In genomic region chr21:14878971-14879370, GRCh38 we compare ENCODE assay signal across 1 cellular context.
TF ChIP-seq lines count a peak whose summit lies in the region.

No MANE protein-coding gene starts in this region.

TF ChIP-seq in HepG2, 621 proteins besides CTCF, POLR2A, EP300 and RAD21 (continued from another document and continues in another):
- no peak for TF ChIP-seq ZNF646 (CRISPR knock-in tag; IDR thresholded peaks at IDR 0.05)
- TF ChIP-seq ZBTB21 (CRISPR knock-in tag; IDR thresholded peaks at IDR 0.05), result 0 out of 2 replicates have a peak, but pooled peaks have one; percentile 43
- TF ChIP-seq ZMYM2 (CRISPR knock-in tag; IDR thresholded peaks at IDR 0.05), result no peak
- TF ChIP-seq FOXA1 (IDR thresholded peaks at IDR 0.05), result peak; percentile 97
- peak; percentile 96 for TF ChIP-seq FOXA1 (CRISPR knock-in tag; IDR thresholded peaks at IDR 0.05)
- TF ChIP-seq TCF7L2 (IDR thresholded peaks at IDR 0.05; ENCODE audit: low read depth, low read length), result no peak
- no peak for TF ChIP-seq ZNF773 (CRISPR knock-in tag; IDR thresholded peaks at IDR 0.05; ENCODE audit: borderline replicate concordance)
- TF ChIP-seq ARID2 (CRISPR knock-in tag; IDR thresholded peaks at IDR 0.05; ENCODE audit: borderline replicate concordance), result no peak
- TF ChIP-seq DBP (CRISPR knock-in tag; IDR thresholded peaks at IDR 0.05; ENCODE audit: not compliant biosample characterization), result no peak
- TF ChIP-seq SRSF4 (IDR thresholded peaks at IDR 0.05; ENCODE audit: low read depth, low read length, poor library complexity, severe bottlenecking), result no peak
- TF ChIP-seq ZNF577 (CRISPR knock-in tag; IDR thresholded peaks at IDR 0.05; ENCODE audit: borderline replicate concordance, low read depth), result no peak
- 0 out of 2 replicates have a peak, but pooled peaks have one; percentile 56 for TF ChIP-seq ZNF264 (CRISPR knock-in tag; IDR thresholded peaks at IDR 0.05)
- TF ChIP-seq XRCC5 (optimal IDR thresholded peaks at IDR 0.05; ENCODE audit: low read length), result no peak
- TF ChIP-seq ZSCAN30 (CRISPR knock-in tag; IDR thresholded peaks at IDR 0.05), result no peak
- TF ChIP-seq ISX (CRISPR knock-in tag; conservative IDR thresholded peaks at IDR 0.05), result no peak
- TF ChIP-seq BRD4 (CRISPR knock-in tag; IDR thresholded peaks at IDR 0.05), result no peak
- no peak for TF ChIP-seq U2AF1 (optimal IDR thresholded peaks at IDR 0.05; ENCODE audit: low read depth, low read length)
- TF ChIP-seq IRF1 (CRISPR knock-in tag; IDR thresholded peaks at IDR 0.05; ENCODE audit: low read depth), result no peak
- TF ChIP-seq ZSCAN9 (CRISPR knock-in tag; IDR thresholded peaks at IDR 0.05; ENCODE audit: borderline replicate concordance), result no peak
- TF ChIP-seq MAFG (CRISPR knock-in tag; IDR thresholded peaks at IDR 0.05), result no peak
- TF ChIP-seq SMAD1 (CRISPR knock-in tag; IDR thresholded peaks at IDR 0.05; ENCODE audit: borderline replicate concordance, low read depth), result no peak
- no peak for TF ChIP-seq FOXP1 (IDR thresholded peaks at IDR 0.05)
- TF ChIP-seq FOXP1 (CRISPR knock-in tag; IDR thresholded peaks at IDR 0.05), result peak; percentile 89
- TF ChIP-seq GTF3A (CRISPR knock-in tag; conservative IDR thresholded peaks at IDR 0.05), result no peak
- peak; percentile 67 for TF ChIP-seq THAP11 (CRISPR knock-in tag; IDR thresholded peaks at IDR 0.05)
- TF ChIP-seq TERF1 (CRISPR knock-in tag; IDR thresholded peaks at IDR 0.05), result no peak
- no peak for TF ChIP-seq ZNF136 (CRISPR knock-in tag; IDR thresholded peaks at IDR 0.05; ENCODE audit: low read depth)
- no peak for TF ChIP-seq NAIF1 (CRISPR knock-in tag; IDR thresholded peaks at IDR 0.05; ENCODE audit: borderline replicate concordance)
- no peak for TF ChIP-seq TRAFD1 (CRISPR knock-in tag; IDR thresholded peaks at IDR 0.05; ENCODE audit: borderline replicate concordance)
- peak; percentile 96 for TF ChIP-seq HOMEZ (CRISPR knock-in tag; IDR thresholded peaks at IDR 0.05; ENCODE audit: low read depth)
- TF ChIP-seq SMC3 (IDR thresholded peaks at IDR 0.05; ENCODE audit: low read length), result no peak
- no peak for TF ChIP-seq TGIF2 (CRISPR knock-in tag; IDR thresholded peaks at IDR 0.05)
- peak; percentile 8; the same call in 1 of the 2 replicates for TF ChIP-seq ZNF792 (CRISPR knock-in tag; IDR thresholded peaks at IDR 0.05)
- peak; percentile 52; the same call in 1 of the 2 replicates for TF ChIP-seq NFKBIZ (CRISPR knock-in tag; IDR thresholded peaks at IDR 0.05)
- TF ChIP-seq ZBTB33 (CRISPR knock-in tag; IDR thresholded peaks at IDR 0.05), result no peak
- no peak for TF ChIP-seq NCOA5 (CRISPR knock-in tag; IDR thresholded peaks at IDR 0.05)
- TF ChIP-seq ZNF510 (CRISPR knock-in tag; IDR thresholded peaks at IDR 0.05; ENCODE audit: low read depth), result no peak
- TF ChIP-seq ZBTB44 (CRISPR knock-in tag; IDR thresholded peaks at IDR 0.05), result no peak
- no peak for TF ChIP-seq ZSCAN22 (CRISPR knock-in tag; IDR thresholded peaks at IDR 0.05)
- no peak; the same call in 1 of the 2 replicates for TF ChIP-seq TBX2 (CRISPR knock-in tag; IDR thresholded peaks at IDR 0.05; ENCODE audit: borderline replicate concordance)
- no peak for TF ChIP-seq ZBTB1 (CRISPR knock-in tag; IDR thresholded peaks at IDR 0.05; ENCODE audit: borderline replicate concordance)
- no peak for TF ChIP-seq ZNF3 (CRISPR knock-in tag; IDR thresholded peaks at IDR 0.05)
- no peak for TF ChIP-seq RORA (CRISPR knock-in tag; IDR thresholded peaks at IDR 0.05)
- TF ChIP-seq SNAPC2 (CRISPR knock-in tag; IDR thresholded peaks at IDR 0.05), result no peak
- peak; percentile 84 for TF ChIP-seq HNF4A (CRISPR knock-in tag; IDR thresholded peaks at IDR 0.05)
- no peak for TF ChIP-seq ZNF720 (CRISPR knock-in tag; IDR thresholded peaks at IDR 0.05)
- TF ChIP-seq SAP130 (CRISPR knock-in tag; IDR thresholded peaks at IDR 0.05; ENCODE audit: low read depth), result peak; percentile 72
- TF ChIP-seq ZNF235 (CRISPR knock-in tag; IDR thresholded peaks at IDR 0.05; ENCODE audit: borderline replicate concordance), result no peak
- peak; percentile 95 for TF ChIP-seq MBD4 (IDR thresholded peaks at IDR 0.05; ENCODE audit: borderline replicate concordance, low read length)
